In the genomic region with DNA sequence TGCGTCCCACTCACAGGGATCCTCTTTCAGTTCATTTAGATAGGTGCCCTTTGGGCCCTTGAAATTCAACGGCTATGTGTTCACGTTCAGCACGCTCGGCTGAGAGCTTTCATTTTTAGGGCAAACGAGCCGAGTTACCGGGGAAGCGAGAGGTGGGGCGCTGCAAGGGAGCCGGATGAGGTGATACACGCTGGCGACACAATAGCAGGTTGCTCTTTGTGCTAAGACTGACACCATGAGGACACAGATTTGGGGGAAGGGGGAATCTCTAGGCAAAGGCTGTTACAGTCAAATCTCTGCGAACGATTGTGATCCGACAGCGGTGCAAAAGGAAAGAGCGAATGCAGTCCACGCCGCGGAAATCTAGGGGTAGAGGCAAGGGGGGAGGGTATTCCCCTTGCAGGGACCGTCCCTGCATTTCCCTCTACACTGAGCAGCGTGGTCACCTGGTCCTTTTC, we compare ENCODE assay signal across 8 cellular contexts. TPM values are rescaled to one million over a fixed set of nuclear protein-coding genes. Genes with fewer than 3 reads are reported as not detected.
DNase-seq lines count a peak whose midpoint lies in the region; ATAC-seq and TF ChIP-seq lines count a peak whose summit lies in the region.

No MANE protein-coding gene starts in this region.

- H3K9me3 ChIP-seq in IMR-90 (ENCODE audit: control insufficient read depth, insufficient read depth, low read length) (no peaks in the 10 kb centered on the region), psoas muscle (no peaks in the 10 kb centered on the region)

- H4K8ac ChIP-seq in IMR-90 (ENCODE audit: low read depth in 2 of 2, low read length in 2 of 2), result peak overlapping the region; percentile 19 to 56; a peak in 3 of 4 replicates

- H2AK5ac ChIP-seq in IMR-90 (ENCODE audit: low read depth, low read length), result peak overlapping the region; percentile 12; the same call in 1 of the 2 replicates

- H3K23ac ChIP-seq in IMR-90 (ENCODE audit: low read depth, low read length), result peak overlapping the region; percentile 94

- H2BK15ac ChIP-seq in IMR-90 (ENCODE audit: low read depth, low read length), result peak overlapping the region; percentile 2; the same call in 1 of the 3 replicates

- intact Hi-C loops in IMR-90 (cut with micrococcal nuclease) (loop anchor here (1.0 to 10.0 kb wide), 10 partner anchors 75 to 691 kb away; no protein-coding TSS in a partner anchor), psoas muscle (cut with DNase I) (loop anchor here (5.0 to 10.0 kb wide), 6 partner anchors 95 to 525 kb away; no protein-coding TSS in a partner anchor)
- intact Hi-C loops in activated CD4-positive, alpha-beta memory T cell treated with anti-CD3 and anti-CD28 coated beads for 36 hours (cut with micrococcal nuclease), result loop anchor here (1.0 to 10.0 kb wide), 12 partner anchors 44 to 1390 kb away; a partner anchor contains a TSS

- H3K4me3 ChIP-seq in IMR-90 (ENCODE audit: insufficient read depth, low read depth, low read length), result peak overlapping the region; percentile 73
- H3K4me3 ChIP-seq in fibroblast of villous mesenchyme (ENCODE audit: low read depth, low read length), result peak overlapping the region; percentile 93
- H3K4me3 ChIP-seq in psoas muscle, result peak overlapping the region; percentile 77

- peak overlapping the region; percentile 97 for H3K4me2 ChIP-seq in IMR-90 (ENCODE audit: low read depth, low read length)

- TF ChIP-seq RAD21 in IMR-90 (IDR thresholded peaks at IDR 0.05; ENCODE audit: low read length), result no peak

- H3K27me3 Mint-ChIP-seq in activated CD4-positive, alpha-beta memory T cell treated with anti-CD3 and anti-CD28 coated beads for 36 hours, result no peaks in the 10 kb centered on the region

- H3K9me1 ChIP-seq in IMR-90 (ENCODE audit: insufficient read depth, low read length), result no peaks in the 10 kb centered on the region

- peak overlapping the region; percentile 92 for H2AK9ac ChIP-seq in IMR-90 (replicated peaks; ENCODE audit: low read depth, low read length, poor library complexity)

- POLR2A ChIA-PET in IMR-90 (lab: Charles Lee; ENCODE audit: unreplicated experiment), result interaction anchor here (0.6 to 0.9 kb wide), 3 partner anchors 9 to 290 kb away, joined by 3 to 4 read pairs (median 4); no protein-coding TSS in a partner anchor
- POLR2A ChIA-PET in activated CD4-positive, alpha-beta memory T cell treated with anti-CD3 and anti-CD28 coated beads for 36 hours (lab: Charles Lee), result interaction anchor here (0.6 to 4.9 kb wide), 13 partner anchors 11 to 720 kb away, joined by 3 to 33 read pairs (median 5); a partner anchor contains a TSS

- H3K27ac Mint-ChIP-seq in activated CD4-positive, alpha-beta memory T cell treated with anti-CD3 and anti-CD28 coated beads for 36 hours, result peak overlapping the region; percentile 94

- peaks cover 0 to 6% of the 10 kb centered on the region in 2 experiments; a peak in 1 of 4 replicates for H3K79me1 ChIP-seq in IMR-90 (ENCODE audit: low read depth in 1 of 2, low read length in 2 of 2)

- peak; percentile 7 for ATAC-seq in GM21360 (IDR thresholded peaks at IDR 0.05; ENCODE audit: unreplicated experiment)
- peak; percentile 1 for ATAC-seq in IMR-90 (ENCODE audit: low read depth)
- ATAC-seq in psoas muscle, result peak in 2 of 4 donors; percentile 8 to 9

- peak overlapping the region; percentile 99 for H2AFZ ChIP-seq in IMR-90 (replicated peaks; ENCODE audit: low read length, poor library complexity)

- H3K56ac ChIP-seq in IMR-90 (ENCODE audit: extremely low read depth, insufficient read depth, low read length), result peak overlapping the region; percentile 50

- dilution Hi-C loops in IMR-90 (cut with HindIII; ENCODE audit: low sequenced_read_pairs, unreplicated experiment), result no loop called here

- H3K14ac ChIP-seq in IMR-90 (replicated peaks; ENCODE audit: low read depth, low read length), result peak overlapping the region; percentile 91

- TF ChIP-seq POLR2A in IMR-90 (IDR thresholded peaks at IDR 0.05; ENCODE audit: low read depth, low read length), result no peak; the same call in 1 of the 2 replicates

- CTCF ChIA-PET in IMR-90 (lab: Yijun Ruan, JAX), result interaction anchor here (0.6 kb wide), 1 partner anchor 527 kb away, joined by 4 read pairs; no protein-coding TSS in a partner anchor
- CTCF ChIA-PET in activated CD4-positive, alpha-beta memory T cell treated with anti-CD3 and anti-CD28 coated beads for 36 hours (lab: Charles Lee), result interaction anchor here (0.6 to 3.6 kb wide), 15 partner anchors 17 to 720 kb away, joined by 3 to 34 read pairs (median 4); a partner anchor contains a TSS

- H3K9me3 Mint-ChIP-seq in activated CD4-positive, alpha-beta memory T cell treated with anti-CD3 and anti-CD28 coated beads for 36 hours, result no peaks in the 10 kb centered on the region

- H3K4me1 Mint-ChIP-seq in activated CD4-positive, alpha-beta memory T cell treated with anti-CD3 and anti-CD28 coated beads for 36 hours (ENCODE audit: low read depth), result peaks cover 37% of the 10 kb centered on the region

- no TSS peak for BruUV-seq in IMR-90 (replicated peaks; lab: Mats Ljungman, UMichigan)

- peak overlapping the region; percentile 62 for H2BK120ac ChIP-seq in IMR-90 (ENCODE audit: low read depth, low read length)

- peak overlapping the region; percentile 71 for H3K9ac ChIP-seq in IMR-90 (ENCODE audit: low read depth, low read length)

- peak overlapping the region; percentile 71 for H2BK5ac ChIP-seq in IMR-90 (ENCODE audit: low read depth, low read length, poor library complexity, severe bottlenecking)

- DNase-seq in GM03348 (ENCODE audit: low spot score) (peak; percentile 11), IMR-90 (peak; percentile 57), fibroblast of villous mesenchyme (ENCODE audit: low read depth) (no peak), psoas muscle (no peak), activated gamma-delta T cell (lab: John Stamatoyannopoulos, UW) (no peak), AG08396 (ENCODE audit: low spot score) (no peak)
- peak; percentile 82 for DNase-seq in activated CD4-positive, alpha-beta memory T cell treated with anti-CD3 and anti-CD28 coated beads for 36 hours

- no peaks in the 10 kb centered on the region for H3K4me1 ChIP-seq in IMR-90 (ENCODE audit: control insufficient read depth, insufficient read depth, low read length)
- H3K4me1 ChIP-seq in psoas muscle, result no peaks in the 10 kb centered on the region

- H3K36me3 ChIP-seq in IMR-90 (ENCODE audit: control insufficient read depth, insufficient read depth, low read length), result no peaks in the 10 kb centered on the region
- H3K36me3 ChIP-seq in psoas muscle (ENCODE audit: insufficient read depth in 1 of 2, low read depth in 1 of 2), result no peaks in the 10 kb centered on the region

- no peaks in the 10 kb centered on the region for H3K27me3 ChIP-seq in IMR-90 (ENCODE audit: control insufficient read depth, insufficient read depth, low read length)
- H3K27me3 ChIP-seq in psoas muscle (ENCODE audit: insufficient read depth in 3 of 3, low read length in 2 of 3), result no peaks in the 10 kb centered on the region

- peak overlapping the region; percentile 90 for H3K4me3 Mint-ChIP-seq in activated CD4-positive, alpha-beta memory T cell treated with anti-CD3 and anti-CD28 coated beads for 36 hours

- peak overlapping the region; percentile 68; the same call in 1 of the 2 replicates for H4K91ac ChIP-seq in IMR-90 (ENCODE audit: insufficient read depth, low read depth, low read length)

- H3K27ac ChIP-seq in IMR-90 (ENCODE audit: insufficient read depth, low read length) (peak overlapping the region; percentile 62), psoas muscle (peak overlapping the region; percentile 94)

- in situ Hi-C loops in IMR-90 (cut with MboI; ENCODE audit: low sequenced_read_pairs), result loop anchor here (5.0 kb wide), 1 partner anchor 525 kb away; no protein-coding TSS in a partner anchor

- peaks cover 27% of the 10 kb centered on the region; the same call in 1 of the 2 replicates for H4K20me1 ChIP-seq in IMR-90 (ENCODE audit: insufficient read depth, low read length)

- no peak for TF ChIP-seq CTCF in IMR-90 (conservative IDR thresholded peaks at IDR 0.05; ENCODE audit: low read depth, low read length)
- no peak for TF ChIP-seq CTCF in fibroblast of villous mesenchyme (IDR thresholded peaks at IDR 0.05; ENCODE audit: insufficient read depth, low read depth, low read length)
- TF ChIP-seq CTCF in psoas muscle (IDR thresholded peaks at IDR 0.05), result no peak

- H3K4ac ChIP-seq in IMR-90 (ENCODE audit: low read depth, low read length), result peak overlapping the region; percentile 85

- 1% methylated on average over 13 of the region's 23 CpGs; no CpG with 5 or more reads in 1 of the 2 experiments for WGBS in IMR-90 (ENCODE audit: extremely low coverage in 2 of 2, insufficient read length in 1 of 2), 2 experiments
- 0 to 1% (median 1%) methylated on average over 23 of the region's 23 CpGs for WGBS in psoas muscle, 3 donors

- peak overlapping the region; percentile 44 for H3K18ac ChIP-seq in IMR-90 (ENCODE audit: low read depth, low read length)

- H4K5ac ChIP-seq in IMR-90 (ENCODE audit: low read depth, low read length), result peak overlapping the region; percentile 82

- no peak overlapping the region for H2BK20ac ChIP-seq in IMR-90 (ENCODE audit: low read depth, low read length)

- H3K36me3 Mint-ChIP-seq in activated CD4-positive, alpha-beta memory T cell treated with anti-CD3 and anti-CD28 coated beads for 36 hours, result peaks cover 15% of the 10 kb centered on the region

RNA-seq across cellular contexts. Expression of a gene that starts 0.7 kb away (rescaled TPM):
- total RNA-seq in IMR-90 (2012; rRNA removed) (0.36 and 0.56 TPM in 2 replicates), fibroblast of villous mesenchyme (0.86 and 0.97 TPM in 2 replicates), psoas muscle (under 1 TPM; 0.22 to 0.43 (median 0.35) TPM)
- polyA plus RNA-seq in IMR-90 (2012; rRNA removed) (0.26 and 0.36 TPM in 2 replicates), psoas muscle (under 1 TPM; 0.07 to 0.96 (median 0.14) TPM)
- polyA plus RNA-seq in IMR-90 (2012; cell fraction: cytosol; rRNA removed), result 0.22 and 0.39 TPM in 2 replicates
- polyA plus RNA-seq in IMR-90 (2012; cell fraction: nucleus; rRNA removed; ENCODE audit: low replicate concordance), result 0.11 and 0.18 TPM in 2 replicates
- total RNA-seq in activated CD4-positive, alpha-beta memory T cell treated with anti-CD3 and anti-CD28 coated beads for 36 hours, result under 1 TPM; 0.19 to 0.29 TPM

RNA-seq across cellular contexts. Expression of a gene that starts 0.8 kb away (rescaled TPM):
- total RNA-seq in IMR-90 (2012; rRNA removed) (38.9 and 88.0 TPM in 2 replicates), fibroblast of villous mesenchyme (265 and 276 TPM in 2 replicates), psoas muscle (10 to 100 TPM; 29.8 to 51.9 (median 42.4) TPM)
- polyA plus RNA-seq in IMR-90 (2012; rRNA removed) (12.0 and 14.5 TPM in 2 replicates), psoas muscle (10 to 100 TPM; 13.7 to 28.3 (median 14.6) TPM)
- polyA plus RNA-seq in IMR-90 (2012; cell fraction: cytosol; rRNA removed), result 2.1 and 2.9 TPM in 2 replicates
- polyA plus RNA-seq in IMR-90 (2012; cell fraction: nucleus; rRNA removed; ENCODE audit: low replicate concordance), result 2.0 and 15.2 TPM in 2 replicates
- total RNA-seq in activated CD4-positive, alpha-beta memory T cell treated with anti-CD3 and anti-CD28 coated beads for 36 hours, result 10 to 100 TPM; 31.9 to 36.8 TPM

RNA-seq across cellular contexts. Expression of a gene that starts 44.6 kb away (rescaled TPM):
- total RNA-seq in IMR-90 (2012; rRNA removed), result 21.9 and 41.4 TPM in 2 replicates
- polyA plus RNA-seq in IMR-90 (2012; rRNA removed), result 11.7 and 12.7 TPM in 2 replicates
- polyA plus RNA-seq in IMR-90 (2012; cell fraction: cytosol; rRNA removed), result 1.2 and 1.5 TPM in 2 replicates
- polyA plus RNA-seq in IMR-90 (2012; cell fraction: nucleus; rRNA removed; ENCODE audit: low replicate concordance), result 0.53 and 6.8 TPM in 2 replicates
- 10 to 100 TPM; 39.4 to 42.8 TPM for total RNA-seq in activated CD4-positive, alpha-beta memory T cell treated with anti-CD3 and anti-CD28 coated beads for 36 hours
- total RNA-seq in fibroblast of villous mesenchyme, result 30.6 and 51.8 TPM in 2 replicates
- 10 to 100 TPM; 38.6 to 84.6 (median 52.6) TPM for total RNA-seq in psoas muscle
- 10 to 100 TPM; 43.7 to 73.5 (median 58.5) TPM for polyA plus RNA-seq in psoas muscle

Comparison
In these comparisons a context has a peak if more than half of its experiments do, and no peak if none do; other contexts are left out.
1. DNase-seq: peak in GM03348 (single experiment), IMR-90 (single experiment) and activated CD4-positive, alpha-beta memory T cell treated with anti-CD3 and anti-CD28 coated beads for 36 hours (single experiment); none in fibroblast of villous mesenchyme (single experiment), psoas muscle (0 of 2), activated gamma-delta T cell (single experiment) and AG08396 (single experiment).
2. Peak in every context shown above with its lines, with median percentiles within 50 percentile points of each other: H3K4me3 ChIP-seq.